1 cellular context compared by ENCODE assay signal in genomic region chr2:231634412-231634811, GRCh38.
TF ChIP-seq lines count a peak whose summit lies in the region.

No MANE protein-coding gene starts in this region.

TF ChIP-seq in HCT116, 20 proteins besides CTCF, POLR2A, EP300 and RAD21 (continued from another document):
- TF ChIP-seq, protein P1, sequence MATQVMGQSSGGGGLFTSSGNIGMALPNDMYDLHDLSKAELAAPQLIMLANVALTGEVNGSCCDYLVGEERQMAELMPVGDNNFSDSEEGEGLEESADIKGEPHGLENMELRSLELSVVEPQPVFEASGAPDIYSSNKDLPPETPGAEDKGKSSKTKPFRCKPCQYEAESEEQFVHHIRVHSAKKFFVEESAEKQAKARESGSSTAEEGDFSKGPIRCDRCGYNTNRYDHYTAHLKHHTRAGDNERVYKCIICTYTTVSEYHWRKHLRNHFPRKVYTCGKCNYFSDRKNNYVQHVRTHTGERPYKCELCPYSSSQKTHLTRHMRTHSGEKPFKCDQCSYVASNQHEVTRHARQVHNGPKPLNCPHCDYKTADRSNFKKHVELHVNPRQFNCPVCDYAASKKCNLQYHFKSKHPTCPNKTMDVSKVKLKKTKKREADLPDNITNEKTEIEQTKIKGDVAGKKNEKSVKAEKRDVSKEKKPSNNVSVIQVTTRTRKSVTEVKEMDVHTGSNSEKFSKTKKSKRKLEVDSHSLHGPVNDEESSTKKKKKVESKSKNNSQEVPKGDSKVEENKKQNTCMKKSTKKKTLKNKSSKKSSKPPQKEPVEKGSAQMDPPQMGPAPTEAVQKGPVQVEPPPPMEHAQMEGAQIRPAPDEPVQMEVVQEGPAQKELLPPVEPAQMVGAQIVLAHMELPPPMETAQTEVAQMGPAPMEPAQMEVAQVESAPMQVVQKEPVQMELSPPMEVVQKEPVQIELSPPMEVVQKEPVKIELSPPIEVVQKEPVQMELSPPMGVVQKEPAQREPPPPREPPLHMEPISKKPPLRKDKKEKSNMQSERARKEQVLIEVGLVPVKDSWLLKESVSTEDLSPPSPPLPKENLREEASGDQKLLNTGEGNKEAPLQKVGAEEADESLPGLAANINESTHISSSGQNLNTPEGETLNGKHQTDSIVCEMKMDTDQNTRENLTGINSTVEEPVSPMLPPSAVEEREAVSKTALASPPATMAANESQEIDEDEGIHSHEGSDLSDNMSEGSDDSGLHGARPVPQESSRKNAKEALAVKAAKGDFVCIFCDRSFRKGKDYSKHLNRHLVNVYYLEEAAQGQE (IDR thresholded peaks at IDR 0.05; ENCODE audit: low read depth) = no peak
- TF ChIP-seq POLR2AphosphoS5 (IDR thresholded peaks at IDR 0.05; ENCODE audit: low read depth, low read length) (no peak), ZNF274 (IDR thresholded peaks at IDR 0.05; ENCODE audit: low read depth, low read length) (no peak), SIN3A (IDR thresholded peaks at IDR 0.05; ENCODE audit: low read depth) (no peak), EZH2 (IDR thresholded peaks at IDR 0.05) (no peak), ZFX (IDR thresholded peaks at IDR 0.05) (no peak), EZH2phosphoT487 (IDR thresholded peaks at IDR 0.05; ENCODE audit: borderline replicate concordance) (no peak), SP1 (IDR thresholded peaks at IDR 0.05; ENCODE audit: low read depth) (no peak), CEBPB (IDR thresholded peaks at IDR 0.05; ENCODE audit: low read depth) (no peak), SRF (IDR thresholded peaks at IDR 0.05; ENCODE audit: low read depth) (no peak)
- TF ChIP-seq, protein P2, sequence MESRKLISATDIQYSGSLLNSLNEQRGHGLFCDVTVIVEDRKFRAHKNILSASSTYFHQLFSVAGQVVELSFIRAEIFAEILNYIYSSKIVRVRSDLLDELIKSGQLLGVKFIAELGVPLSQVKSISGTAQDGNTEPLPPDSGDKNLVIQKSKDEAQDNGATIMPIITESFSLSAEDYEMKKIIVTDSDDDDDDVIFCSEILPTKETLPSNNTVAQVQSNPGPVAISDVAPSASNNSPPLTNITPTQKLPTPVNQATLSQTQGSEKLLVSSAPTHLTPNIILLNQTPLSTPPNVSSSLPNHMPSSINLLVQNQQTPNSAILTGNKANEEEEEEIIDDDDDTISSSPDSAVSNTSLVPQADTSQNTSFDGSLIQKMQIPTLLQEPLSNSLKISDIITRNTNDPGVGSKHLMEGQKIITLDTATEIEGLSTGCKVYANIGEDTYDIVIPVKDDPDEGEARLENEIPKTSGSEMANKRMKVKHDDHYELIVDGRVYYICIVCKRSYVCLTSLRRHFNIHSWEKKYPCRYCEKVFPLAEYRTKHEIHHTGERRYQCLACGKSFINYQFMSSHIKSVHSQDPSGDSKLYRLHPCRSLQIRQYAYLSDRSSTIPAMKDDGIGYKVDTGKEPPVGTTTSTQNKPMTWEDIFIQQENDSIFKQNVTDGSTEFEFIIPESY (IDR thresholded peaks at IDR 0.05; ENCODE audit: extremely low read depth, insufficient replicate concordance, low read length) = no peak
